ENCODE assay signal across 10 cellular contexts in the genomic region with DNA sequence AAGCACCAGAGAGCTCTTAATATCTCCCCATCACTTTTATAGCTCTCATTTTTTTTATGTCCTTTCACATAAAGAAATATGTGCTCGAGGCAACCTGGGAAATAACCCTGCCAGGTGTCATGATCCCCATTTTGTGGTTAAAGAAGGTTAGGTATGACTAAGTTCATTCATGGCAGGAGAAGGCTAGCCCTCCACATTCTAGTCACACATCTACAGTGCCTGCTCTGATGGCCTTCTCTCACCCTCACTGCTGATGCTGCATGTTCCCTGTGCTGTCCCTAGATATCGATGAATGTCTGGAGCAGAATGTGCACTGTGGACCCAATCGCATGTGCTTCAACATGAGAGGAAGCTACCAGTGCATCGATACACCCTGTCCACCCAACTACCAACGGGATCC.
DNase-seq lines count a peak whose midpoint lies in the region; ATAC-seq and TF ChIP-seq lines count a peak whose summit lies in the region.
"Had no signal": no experiment of that assay in that cellular context is flagged by ENCODE, and none has a peak within 500 bp of the region (broad histone marks: within the 10 kb centered on the region; RNA-seq: fewer than 3 reads in every experiment).

No MANE protein-coding gene starts in this region.

- H3K4me3 ChIP-seq in SJSA1 (no peak overlapping the region), transverse colon (no peak overlapping the region)
- H3K4me3 ChIP-seq: SK-N-MC had no signal

- DNase-seq in activated CD4-positive, alpha-beta T cell treated with anti-CD3 and anti-CD28 coated beads for 48 hours = peak; percentile 14
- DNase-seq in activated CD4-positive, alpha-beta T cell treated with anti-CD3 and anti-CD28 coated beads, Interleukin-2, amount 50 U/mL, for 4 hours = no peak
- DNase-seq in SJSA1 (ENCODE audit: low read depth in 1 of 2, low spot score in 2 of 2) (peak in 1 of 2 experiments; percentile 42), transverse colon (no peak)
- no peak for DNase-seq in stimulated activated effector memory CD8-positive, alpha-beta T cell treated with anti-CD3 and anti-CD28 coated beads, Interleukin-12 subunit alpha, Interleukin-12 subunit beta, amount 100 ng/mL, for 72 hours (ENCODE audit: low spot score in 2 of 2)
- DNase-seq in T-helper 2 cell treated with Interferon-gamma antibody and Interleukin-4, amounts not matched to agents 5 μg/mL and 100 μg/mL, for 36 hours (ENCODE audit: low spot score) = no peak
- DNase-seq in activated CD4-positive, CD25-positive, alpha-beta regulatory T cell (lab: John Stamatoyannopoulos, UW) = no peak
- DNase-seq: activated naive CD4-positive, alpha-beta T cell treated with anti-CD3 and anti-CD28 coated beads, Interleukin-2, amount 50 U/mL, for 16 hours had no signal

- H3K27ac ChIP-seq in SJSA1 (peak overlapping the region; percentile 87), transverse colon (no peak overlapping the region)
- H3K27ac ChIP-seq: SK-N-MC had no signal

- H3K9me3 ChIP-seq in SJSA1 (replicated peaks) (no peaks in the 10 kb centered on the region), transverse colon (no peaks in the 10 kb centered on the region)

- TF ChIP-seq EP300 in transverse colon (IDR thresholded peaks at IDR 0.05; ENCODE audit: low read depth) = no peak

- intact Hi-C loops in transverse colon (cut with DNase I; ENCODE audit: low total_unique reads) = no loop called here

- no peaks in the 10 kb centered on the region for H3K4me1 Mint-ChIP-seq in stimulated activated effector memory CD8-positive, alpha-beta T cell treated with anti-CD3 and anti-CD28 coated beads, Interleukin-12 subunit alpha, Interleukin-12 subunit beta, amount 100 ng/mL, for 72 hours
- peaks cover 15% of the 10 kb centered on the region for H3K4me1 Mint-ChIP-seq in T-helper 2 cell treated with Interferon-gamma antibody and Interleukin-4, amounts not matched to agents 5 μg/mL and 100 μg/mL, for 36 hours (ENCODE audit: low read depth)

- peaks cover 68% of the 10 kb centered on the region for H3K4me1 ChIP-seq in SJSA1 (replicated peaks)
- H3K4me1 ChIP-seq in transverse colon = peaks cover 0 to 3% (median 0%) of the 10 kb centered on the region in 4 donors

- peaks cover 6% of the 10 kb centered on the region; the same call in 1 of the 2 replicates for H3K36me3 ChIP-seq in SJSA1
- no peaks in the 10 kb centered on the region for H3K36me3 ChIP-seq in transverse colon

- no peak overlapping the region for H3K4me3 Mint-ChIP-seq in stimulated activated effector memory CD8-positive, alpha-beta T cell treated with anti-CD3 and anti-CD28 coated beads, Interleukin-12 subunit alpha, Interleukin-12 subunit beta, amount 100 ng/mL, for 72 hours
- H3K4me3 Mint-ChIP-seq in T-helper 2 cell treated with Interferon-gamma antibody and Interleukin-4, amounts not matched to agents 5 μg/mL and 100 μg/mL, for 36 hours = no peak overlapping the region

- H3K36me3 Mint-ChIP-seq in stimulated activated effector memory CD8-positive, alpha-beta T cell treated with anti-CD3 and anti-CD28 coated beads, Interleukin-12 subunit alpha, Interleukin-12 subunit beta, amount 100 ng/mL, for 72 hours = no peaks in the 10 kb centered on the region
- H3K36me3 Mint-ChIP-seq in T-helper 2 cell treated with Interferon-gamma antibody and Interleukin-4, amounts not matched to agents 5 μg/mL and 100 μg/mL, for 36 hours (ENCODE audit: low read depth) = no peaks in the 10 kb centered on the region

- peaks cover 3% of the 10 kb centered on the region for H3K27me3 Mint-ChIP-seq in T-helper 2 cell treated with Interferon-gamma antibody and Interleukin-4, amounts not matched to agents 5 μg/mL and 100 μg/mL, for 36 hours (ENCODE audit: low read depth)

- H3K27me3 ChIP-seq in SJSA1 (replicated peaks) = no peaks in the 10 kb centered on the region
- H3K27me3 ChIP-seq in transverse colon = no peaks in the 10 kb centered on the region

- in situ Hi-C loops in transverse colon (cut with MboI; ENCODE audit: low pct_ligation_motif_present in 1 of 4, low pct_unique_long_range_greater_than_20kb in 1 of 4, low sequenced_read_pairs in 3 of 4) = no loop called here

- 76 to 80% methylated on average over 3 to 5 of the region's 5 CpGs for WGBS in transverse colon (ENCODE audit: low coverage in 1 of 2), 2 donors

- TF ChIP-seq CTCF in transverse colon (IDR thresholded peaks at IDR 0.05) = no peak

- no peaks in the 10 kb centered on the region for H3K9me3 Mint-ChIP-seq in stimulated activated effector memory CD8-positive, alpha-beta T cell treated with anti-CD3 and anti-CD28 coated beads, Interleukin-12 subunit alpha, Interleukin-12 subunit beta, amount 100 ng/mL, for 72 hours
- no peaks in the 10 kb centered on the region for H3K9me3 Mint-ChIP-seq in T-helper 2 cell treated with Interferon-gamma antibody and Interleukin-4, amounts not matched to agents 5 μg/mL and 100 μg/mL, for 36 hours

- no peak overlapping the region for H3K27ac Mint-ChIP-seq in stimulated activated effector memory CD8-positive, alpha-beta T cell treated with anti-CD3 and anti-CD28 coated beads, Interleukin-12 subunit alpha, Interleukin-12 subunit beta, amount 100 ng/mL, for 72 hours
- no peak overlapping the region for H3K27ac Mint-ChIP-seq in T-helper 2 cell treated with Interferon-gamma antibody and Interleukin-4, amounts not matched to agents 5 μg/mL and 100 μg/mL, for 36 hours

- peak; percentile 55 for ATAC-seq in HG02973 (IDR thresholded peaks at IDR 0.05; ENCODE audit: unreplicated experiment)
- ATAC-seq in stimulated activated effector memory CD8-positive, alpha-beta T cell treated with anti-CD3 and anti-CD28 coated beads, Interleukin-12 subunit alpha, Interleukin-12 subunit beta, amount 100 ng/mL, for 72 hours = peak; percentile 40

- no peak for TF ChIP-seq POLR2A in transverse colon (IDR thresholded peaks at IDR 0.05)
